24 cellular contexts compared by ENCODE assay signal in genomic region chr21:46399686-46400085, GRCh38. TPM values are rescaled to one million over a fixed set of nuclear protein-coding genes. Genes with fewer than 3 reads are reported as not detected.
DNase-seq lines count a peak whose midpoint lies in the region; ATAC-seq, FAIRE-seq and TF ChIP-seq lines count a peak whose summit lies in the region.
"Had no signal": no experiment of that assay in that cellular context is flagged by ENCODE, and none has a peak within 500 bp of the region (broad histone marks: within the 10 kb centered on the region; RNA-seq: fewer than 3 reads in every experiment).

No MANE protein-coding gene starts in this region.

- H3K4me1 ChIP-seq in H9 (ENCODE audit: insufficient read depth, low read length) (no peaks in the 10 kb centered on the region), H1 (replicated peaks in 1 of 4; ENCODE audit: control insufficient read depth in 3 of 4, insufficient read depth in 4 of 4, low read length in 3 of 4) (no peaks in the 10 kb centered on the region), psoas muscle (no peaks in the 10 kb centered on the region), uterus (no peaks in the 10 kb centered on the region)

- H2BK5ac ChIP-seq in H9 (ENCODE audit: insufficient read length, low read length): no peak overlapping the region
- no peak overlapping the region for H2BK5ac ChIP-seq in H1 (ENCODE audit: low read depth, low read length)

- no peaks in the 10 kb centered on the region for H3K23me2 ChIP-seq in H9 (ENCODE audit: insufficient read length, low read depth, low read length, poor library complexity, severe bottlenecking)
- H3K23me2 ChIP-seq in H1 (ENCODE audit: low read depth, low read length): no peaks in the 10 kb centered on the region

- TF ChIP-seq CTCF in H9 (conservative IDR thresholded peaks at IDR 0.05) (no peak), H1 (IDR thresholded peaks at IDR 0.05; ENCODE audit: control extremely low read depth in 1 of 3, insufficient read depth in 1 of 3, low read depth in 1 of 3, low read length in 3 of 3) (no peak), psoas muscle (IDR thresholded peaks at IDR 0.05) (no peak), uterus (IDR thresholded peaks at IDR 0.05) (no peak)

- H2AFZ ChIP-seq in H9 (ENCODE audit: low read length): no peak overlapping the region
- H2AFZ ChIP-seq in H1 (ENCODE audit: low read length): no peak overlapping the region
- H2AFZ ChIP-seq: PC-9 had no signal

- no peak overlapping the region for H4K91ac ChIP-seq in H9 (ENCODE audit: insufficient read length, low read depth, low read length)
- H4K91ac ChIP-seq in H1 (replicated peaks; ENCODE audit: insufficient read length, low read length): no peak overlapping the region

- intact Hi-C loops in psoas muscle (cut with DNase I): loop anchor here in 1 of 2 donors (10.0 kb wide), 1 partner anchor 175 kb away; the partner anchor contains the start of gene LSS
- intact Hi-C loops in uterus (cut with DNase I; ENCODE audit: low total_unique reads): no loop called here

- no peaks in the 10 kb centered on the region for H3K79me2 ChIP-seq in H9 (ENCODE audit: insufficient read depth, low read length)
- no peaks in the 10 kb centered on the region for H3K79me2 ChIP-seq in H1 (ENCODE audit: control insufficient read depth in 1 of 2, insufficient read depth in 2 of 2, low read length in 2 of 2)

- CTCF ChIA-PET in H1 (lab: Charles Lee; ENCODE audit: partially characterized antibody): interaction anchor here (1.1 kb wide), 1 partner anchor 38 kb away, joined by 3 read pairs; no protein-coding TSS in a partner anchor

- H3K4ac ChIP-seq in H9 (ENCODE audit: low read depth, low read length) (no peak overlapping the region), H1 (replicated peaks; ENCODE audit: insufficient read length, low read depth, low read length) (no peak overlapping the region)

- FAIRE-seq in H1 (lab: Jason Lieb, UNC): no peak
- FAIRE-seq: GM12891, HTR-8/SVneo had no signal

- H3K9me3 ChIP-seq in H9 (ENCODE audit: control insufficient read depth, low read depth, low read length) (no peaks in the 10 kb centered on the region), H1 (ENCODE audit: insufficient read depth in 2 of 2, low read depth in 1 of 2, low read length in 1 of 2) (no peaks in the 10 kb centered on the region; a peak in 1 of 4 replicates), psoas muscle (no peaks in the 10 kb centered on the region), uterus (no peaks in the 10 kb centered on the region)

- H4K8ac ChIP-seq in H9 (replicated peaks; ENCODE audit: insufficient read length, low read depth, low read length): no peak overlapping the region
- no peak overlapping the region for H4K8ac ChIP-seq in H1 (ENCODE audit: extremely low read depth, insufficient read depth, low read length)

- H4K5ac ChIP-seq in H9 (ENCODE audit: insufficient read length, low read depth, low read length) (no peak overlapping the region), H1 (ENCODE audit: insufficient read length, low read depth, low read length) (no peak overlapping the region)

- H3K27me3 ChIP-seq in H9 (ENCODE audit: insufficient read depth, low read length) (no peaks in the 10 kb centered on the region), H1 (replicated peaks in 1 of 4; ENCODE audit: control insufficient read depth in 3 of 4, extremely low read depth in 1 of 4, insufficient read depth in 3 of 4, low read length in 3 of 4) (no peaks in the 10 kb centered on the region), psoas muscle (ENCODE audit: insufficient read depth in 3 of 3, low read length in 2 of 3) (no peaks in the 10 kb centered on the region), uterus (no peaks in the 10 kb centered on the region)

- H2BK120ac ChIP-seq in H9 (ENCODE audit: low read depth, low read length, poor library complexity, severe bottlenecking) (no peak overlapping the region), H1 (replicated peaks; ENCODE audit: low read depth, low read length) (no peak overlapping the region)

- TF ChIP-seq RAD21 in H1 (IDR thresholded peaks at IDR 0.05 in 1 of 2, conservative IDR thresholded peaks at IDR 0.05 in 1 of 2; ENCODE audit: low read depth in 2 of 2, low read length in 2 of 2): no peak

- POLR2A ChIA-PET in H1 (lab: Charles Lee; ENCODE audit: partially characterized antibody): interaction anchor here (1.3 kb wide), 1 partner anchor 11 kb away, joined by 4 read pairs; no protein-coding TSS in a partner anchor

- no peak for DNase-seq in activated T-cell treated with anti-CD3 and anti-CD28 coated beads, Interleukin-2, amount 50 U/mL, for 72 hours
- no peak for DNase-seq in activated T-cell treated with anti-CD3 and anti-CD28 coated beads, Interleukin-2, amount 50 U/mL, for 24 hours
- no peak for DNase-seq in H9
- DNase-seq in H1 (ENCODE audit: low read depth in 1 of 2, low spot score in 2 of 2): no peak
- peak; percentile 42 to 71 for DNase-seq in psoas muscle
- no peak for DNase-seq in uterus
- DNase-seq in stimulated activated naive CD8-positive, alpha-beta T cell treated with anti-CD3 and anti-CD28 coated beads, Interleukin-15, amount 100 ng/mL, for 72 hours: no peak
- DNase-seq in GM19240 (ENCODE audit: insufficient read length, low spot score): no peak
- DNase-seq: CD8-positive, alpha-beta memory T cell; DMS 273 treated with DMSO at 0.1 percent for 48 hours; DMS79 treated with DMSO at 0.1 percent for 48 hours; GF-D8; KBM-7; MM.1S; NCI-H2029; NCI-H446; NCI-H524 treated with DMSO at 0.1 percent for 48 hours; PC-9; SHP77 treated with DMSO at 0.1 percent for 48 hours had no signal

- H3K4me1 Mint-ChIP-seq in activated T-cell treated with anti-CD3 and anti-CD28 coated beads, Interleukin-2, amount 50 U/mL, for 72 hours (ENCODE audit: low read depth): no peaks in the 10 kb centered on the region
- H3K4me1 Mint-ChIP-seq in activated T-cell treated with anti-CD3 and anti-CD28 coated beads, Interleukin-2, amount 50 U/mL, for 24 hours (ENCODE audit: low read depth): no peaks in the 10 kb centered on the region
- H3K4me1 Mint-ChIP-seq in H9: 0 out of 4 replicates have a peak, but pooled peaks cover 0 to 3% of the 10 kb centered on the region in 2 experiments
- no peaks in the 10 kb centered on the region for H3K4me1 Mint-ChIP-seq in stimulated activated naive CD8-positive, alpha-beta T cell treated with anti-CD3 and anti-CD28 coated beads, Interleukin-15, amount 100 ng/mL, for 72 hours
- H3K4me1 Mint-ChIP-seq: B cell; CD8-positive, alpha-beta memory T cell had no signal

- H2BK15ac ChIP-seq in H9 (ENCODE audit: low read depth, low read length) (no peak overlapping the region), H1 (ENCODE audit: low read length) (no peak overlapping the region)

- WGBS in H9 (ENCODE audit: extremely low coverage, insufficient read length, low lambda C conversion rate): no CpG with 5 or more reads among the region's 10 CpGs
- WGBS in H1 (ENCODE audit: extremely low coverage in 1 of 2, insufficient coverage in 1 of 2, insufficient read length in 1 of 2, insufficient replicate concordance in 2 of 2, low coverage in 1 of 2, low lambda C conversion rate in 2 of 2, missing lambda C conversion rate in 1 of 2), 2 experiments: 85% methylated on average over 10 of the region's 10 CpGs; no CpG with 5 or more reads in 1 of the 2 experiments
- WGBS in psoas muscle, 3 donors: 44 to 61% (median 60%) methylated on average over 10 of the region's 10 CpGs

- H3K4me3 ChIP-seq in H1 (ENCODE audit: extremely low read depth in 1 of 4, insufficient read depth in 2 of 4, low read depth in 3 of 4, low read length in 4 of 4) (no peak overlapping the region), psoas muscle (no peak overlapping the region), uterus (no peak overlapping the region)
- H3K4me3 ChIP-seq: PC-9 had no signal

- H3K36me3 ChIP-seq in H1 (ENCODE audit: control insufficient read depth in 2 of 4, insufficient read depth in 4 of 4, low read length in 3 of 4) (peaks cover 10 to 49% (median 18%) of the 10 kb centered on the region in 4 experiments), psoas muscle (ENCODE audit: insufficient read depth in 1 of 2, low read depth in 1 of 2) (peaks cover 3 to 82% of the 10 kb centered on the region in 2 donors), uterus (peaks cover 0 to 3% of the 10 kb centered on the region in 2 donors)

- TF ChIP-seq POLR2A in H1 (IDR thresholded peaks at IDR 0.05; ENCODE audit: control extremely low read depth in 1 of 2, low read depth in 2 of 2, low read length in 2 of 2) (no peak), uterus (IDR thresholded peaks at IDR 0.05) (no peak)

- H4K20me1 ChIP-seq in H9 (ENCODE audit: control insufficient read depth, insufficient read depth, insufficient read length) (no peaks in the 10 kb centered on the region), H1 (replicated peaks in 1 of 2; ENCODE audit: control insufficient read depth in 1 of 2, insufficient read depth in 2 of 2, low read length in 2 of 2) (peaks cover 0 to 7% of the 10 kb centered on the region in 2 experiments)

- peak overlapping the region; percentile 14 for H3K27ac Mint-ChIP-seq in activated T-cell treated with anti-CD3 and anti-CD28 coated beads, Interleukin-2, amount 50 U/mL, for 72 hours
- no peak overlapping the region for H3K27ac Mint-ChIP-seq in activated T-cell treated with anti-CD3 and anti-CD28 coated beads, Interleukin-2, amount 50 U/mL, for 24 hours
- peak overlapping the region; percentile 5 to 57 (median 6); a peak in 3 of 7 replicates for H3K27ac Mint-ChIP-seq in H9
- no peak overlapping the region for H3K27ac Mint-ChIP-seq in stimulated activated naive CD8-positive, alpha-beta T cell treated with anti-CD3 and anti-CD28 coated beads, Interleukin-15, amount 100 ng/mL, for 72 hours
- H3K27ac Mint-ChIP-seq: B cell had no signal

- H3K27ac ChIP-seq in H9 (ENCODE audit: insufficient read length, low read depth, low read length) (no peak overlapping the region), H1 (ENCODE audit: low read depth, low read length) (no peak overlapping the region), psoas muscle (peak overlapping the region; percentile 52), uterus (no peak overlapping the region)
- H3K27ac ChIP-seq: 22Rv1, C4-2B, PC-9 had no signal

- H3K9ac ChIP-seq in H9 (ENCODE audit: extremely low read depth, insufficient read length, low read length) (no peak overlapping the region), H1 (replicated peaks in 1 of 4; ENCODE audit: extremely low read depth in 1 of 4, low read depth in 3 of 4, low read length in 3 of 4) (no peak overlapping the region)

- H3T11ph ChIP-seq in H9 (ENCODE audit: low read length): no peak overlapping the region

- ATAC-seq in activated T-cell treated with anti-CD3 and anti-CD28 coated beads, Interleukin-2, amount 50 U/mL, for 72 hours (replicated peaks in 1 of 2): no peak
- peak; percentile 49 to 75 (median 58) for ATAC-seq in psoas muscle
- no peak for ATAC-seq in stimulated activated naive CD8-positive, alpha-beta T cell treated with anti-CD3 and anti-CD28 coated beads, Interleukin-15, amount 100 ng/mL, for 72 hours

- H3K9me3 Mint-ChIP-seq in activated T-cell treated with anti-CD3 and anti-CD28 coated beads, Interleukin-2, amount 50 U/mL, for 72 hours: no peaks in the 10 kb centered on the region
- H3K9me3 Mint-ChIP-seq in activated T-cell treated with anti-CD3 and anti-CD28 coated beads, Interleukin-2, amount 50 U/mL, for 24 hours: no peaks in the 10 kb centered on the region
- H3K9me3 Mint-ChIP-seq in H9: no peaks in the 10 kb centered on the region; a peak in 1 of 5 replicates
- no peaks in the 10 kb centered on the region for H3K9me3 Mint-ChIP-seq in stimulated activated naive CD8-positive, alpha-beta T cell treated with anti-CD3 and anti-CD28 coated beads, Interleukin-15, amount 100 ng/mL, for 72 hours
- H3K9me3 Mint-ChIP-seq: CD8-positive, alpha-beta memory T cell had no signal

- peaks cover 12 to 23% of the 10 kb centered on the region in 2 donors for H3K36me3 Mint-ChIP-seq in activated T-cell treated with anti-CD3 and anti-CD28 coated beads, Interleukin-2, amount 50 U/mL, for 72 hours (ENCODE audit: insufficient read depth in 2 of 2)
- peaks cover 84% of the 10 kb centered on the region for H3K36me3 Mint-ChIP-seq in activated T-cell treated with anti-CD3 and anti-CD28 coated beads, Interleukin-2, amount 50 U/mL, for 24 hours (ENCODE audit: low read depth)
- peaks cover 30 to 65% (median 56%) of the 10 kb centered on the region in 3 experiments; a peak in 6 of 7 replicates for H3K36me3 Mint-ChIP-seq in H9 (ENCODE audit: insufficient read depth in 1 of 3, low read depth in 3 of 3)

- H3K14ac ChIP-seq in H9 (ENCODE audit: insufficient read depth, low read length) (no peak overlapping the region), H1 (ENCODE audit: insufficient read length) (no peak overlapping the region)

- H3K18ac ChIP-seq in H9 (ENCODE audit: insufficient read length, low read depth, low read length) (no peak overlapping the region), H1 (ENCODE audit: extremely low read depth, low read length) (no peak overlapping the region)

- H3K56ac ChIP-seq in H9 (ENCODE audit: insufficient read length, low read depth, low read length): no peak overlapping the region
- H3K56ac ChIP-seq in H1 (replicated peaks; ENCODE audit: insufficient read length, low read depth, low read length): peak overlapping the region; percentile 44

- no peak overlapping the region for H2BK12ac ChIP-seq in H9 (ENCODE audit: insufficient read length, low read depth, low read length)
- no peak overlapping the region for H2BK12ac ChIP-seq in H1 (ENCODE audit: low read depth, low read length)

- H2BK20ac ChIP-seq in H9 (ENCODE audit: low read depth, low read length, poor library complexity, severe bottlenecking): no peak overlapping the region
- H2BK20ac ChIP-seq in H1 (ENCODE audit: low read length): no peak overlapping the region

- no peaks in the 10 kb centered on the region for H3K79me1 ChIP-seq in H9 (ENCODE audit: insufficient read depth, low read depth, low read length, poor library complexity, severe bottlenecking)
- no peaks in the 10 kb centered on the region; the same call in 1 of the 2 replicates for H3K79me1 ChIP-seq in H1 (ENCODE audit: low read depth, low read length)

- no peak overlapping the region for H3K4me3 Mint-ChIP-seq in activated T-cell treated with anti-CD3 and anti-CD28 coated beads, Interleukin-2, amount 50 U/mL, for 72 hours
- H3K4me3 Mint-ChIP-seq in activated T-cell treated with anti-CD3 and anti-CD28 coated beads, Interleukin-2, amount 50 U/mL, for 24 hours: no peak overlapping the region
- H3K4me3 Mint-ChIP-seq in H9: no peak overlapping the region
- H3K4me3 Mint-ChIP-seq in stimulated activated naive CD8-positive, alpha-beta T cell treated with anti-CD3 and anti-CD28 coated beads, Interleukin-15, amount 100 ng/mL, for 72 hours: no peak overlapping the region
- H3K4me3 Mint-ChIP-seq: B cell; CD8-positive, alpha-beta memory T cell had no signal

- TF ChIP-seq EP300 in H1 (IDR thresholded peaks at IDR 0.05; ENCODE audit: borderline replicate concordance in 1 of 2, low read depth in 2 of 2, low read length in 2 of 2): no peak

- H2AK5ac ChIP-seq in H9 (ENCODE audit: insufficient read length, low read length) (no peak overlapping the region), H1 (ENCODE audit: low read depth, low read length) (no peak overlapping the region)

- H3K4me2 ChIP-seq in H9 (ENCODE audit: insufficient read depth, insufficient read length, low read length) (no peak overlapping the region), H1 (ENCODE audit: insufficient read depth in 1 of 2, low read depth in 2 of 2, low read length in 2 of 2) (no peak overlapping the region)
- H3K4me2 ChIP-seq: PC-9 had no signal

- H3K27me3 Mint-ChIP-seq in activated T-cell treated with anti-CD3 and anti-CD28 coated beads, Interleukin-2, amount 50 U/mL, for 72 hours (ENCODE audit: low read depth): no peaks in the 10 kb centered on the region
- no peaks in the 10 kb centered on the region for H3K27me3 Mint-ChIP-seq in activated T-cell treated with anti-CD3 and anti-CD28 coated beads, Interleukin-2, amount 50 U/mL, for 24 hours
- H3K27me3 Mint-ChIP-seq in H9 (ENCODE audit: low read depth): no peaks in the 10 kb centered on the region
- no peaks in the 10 kb centered on the region for H3K27me3 Mint-ChIP-seq in stimulated activated naive CD8-positive, alpha-beta T cell treated with anti-CD3 and anti-CD28 coated beads, Interleukin-15, amount 100 ng/mL, for 72 hours
- H3K27me3 Mint-ChIP-seq: B cell; CD8-positive, alpha-beta memory T cell had no signal

- H3K23ac ChIP-seq in H9 (ENCODE audit: insufficient read length, low read depth, low read length): no peak overlapping the region
- no peak overlapping the region for H3K23ac ChIP-seq in H1 (ENCODE audit: insufficient read length)

RNA-seq across cellular contexts. Expression of gene DIP2A, which starts 59.0 kb away (rescaled TPM):
- total RNA-seq in activated T-cell treated with anti-CD3 and anti-CD28 coated beads, Interleukin-2, amount 50 U/mL, for 72 hours: 10 to 100 TPM; 50.1 to 53.4 TPM
- total RNA-seq in H9 (2021) (23.0 and 25.2 TPM in 2 replicates), psoas muscle (10 to 100 TPM in 3 of 4 donors, 1 to 10 TPM in 1; 8.9 to 12.2 (median 11.7) TPM), uterus (10 to 100 TPM; 51.0 to 56.3 (median 51.6) TPM)
- 24.4 and 27.1 TPM in 2 replicates for total RNA-seq in H1 (2021; fragmentation: NEBNext Ultra II Directional; extraction: Animal tissue kit (Norgen Biotek cat#: 25700))
- polyA plus RNA-seq in H1 (2011; rRNA removed) (16.0 and 23.2 TPM in 2 replicates), psoas muscle (10 to 100 TPM in 1 of 3 donors, 1 to 10 TPM in 2; 7.3 to 11.0 (median 9.2) TPM)
- polyA plus RNA-seq in H1 (2011; cell fraction: cytosol; rRNA removed): 26.8 TPM
- polyA plus RNA-seq in H1 (2011; cell fraction: nucleus; rRNA removed): 86.2 TPM
- polyA plus RNA-seq in H1 (2012, experiment 1 of 2): 17.7 to 23.0 TPM (median 21.3 TPM) in 4 replicates
- 5.8 TPM for polyA plus RNA-seq in H1 (2012, experiment 2 of 2)
- 11.7 TPM for polyA plus RNA-seq in H1 (2013, experiment 1 of 2)
- 10.8 TPM for polyA plus RNA-seq in H1 (2013, experiment 2 of 2)
- 35.7 and 43.9 TPM in 2 replicates for polyA minus RNA-seq in H1 (2011; rRNA and poly(A)+ RNA removed)
- 31.7 TPM for polyA minus RNA-seq in H1 (2011; cell fraction: cytosol; rRNA and poly(A)+ RNA removed)
- 62.1 TPM for polyA minus RNA-seq in H1 (2011; cell fraction: nucleus; rRNA and poly(A)+ RNA removed)

Comparison
In these comparisons a context has a peak if more than half of its experiments do, and no peak if none do; other contexts are left out.
1. H3K27ac Mint-ChIP-seq: peak in activated T-cell treated with anti-CD3 and anti-CD28 coated beads, Interleukin-2, amount 50 U/mL, for 72 hours (single experiment) and H9 (3 of 3); none in activated T-cell treated with anti-CD3 and anti-CD28 coated beads, Interleukin-2, amount 50 U/mL, for 24 hours (single experiment) and stimulated activated naive CD8-positive, alpha-beta T cell treated with anti-CD3 and anti-CD28 coated beads, Interleukin-15, amount 100 ng/mL, for 72 hours (0 of 2).
2. ATAC-seq: peak in psoas muscle (4 of 4); none in activated T-cell treated with anti-CD3 and anti-CD28 coated beads, Interleukin-2, amount 50 U/mL, for 72 hours (0 of 2) and stimulated activated naive CD8-positive, alpha-beta T cell treated with anti-CD3 and anti-CD28 coated beads, Interleukin-15, amount 100 ng/mL, for 72 hours (single experiment).
3. DNase-seq: peak in psoas muscle (2 of 2); none in activated T-cell treated with anti-CD3 and anti-CD28 coated beads, Interleukin-2, amount 50 U/mL, for 72 hours (0 of 2), activated T-cell treated with anti-CD3 and anti-CD28 coated beads, Interleukin-2, amount 50 U/mL, for 24 hours (single experiment), H9 (single experiment), H1 (0 of 2), uterus (0 of 2), stimulated activated naive CD8-positive, alpha-beta T cell treated with anti-CD3 and anti-CD28 coated beads, Interleukin-15, amount 100 ng/mL, for 72 hours (0 of 2) and GM19240 (single experiment).